ENCODE assay signal across 1 cellular context in genomic region chr16:11612110-11612981, GRCh38.
TF ChIP-seq lines count a peak whose summit lies in the region.

No MANE protein-coding gene starts in this region.

TF ChIP-seq in K562, 482 proteins besides CTCF, POLR2A, EP300 and RAD21 (continued from another document and continues in another):
- TF ChIP-seq, protein P1, sequence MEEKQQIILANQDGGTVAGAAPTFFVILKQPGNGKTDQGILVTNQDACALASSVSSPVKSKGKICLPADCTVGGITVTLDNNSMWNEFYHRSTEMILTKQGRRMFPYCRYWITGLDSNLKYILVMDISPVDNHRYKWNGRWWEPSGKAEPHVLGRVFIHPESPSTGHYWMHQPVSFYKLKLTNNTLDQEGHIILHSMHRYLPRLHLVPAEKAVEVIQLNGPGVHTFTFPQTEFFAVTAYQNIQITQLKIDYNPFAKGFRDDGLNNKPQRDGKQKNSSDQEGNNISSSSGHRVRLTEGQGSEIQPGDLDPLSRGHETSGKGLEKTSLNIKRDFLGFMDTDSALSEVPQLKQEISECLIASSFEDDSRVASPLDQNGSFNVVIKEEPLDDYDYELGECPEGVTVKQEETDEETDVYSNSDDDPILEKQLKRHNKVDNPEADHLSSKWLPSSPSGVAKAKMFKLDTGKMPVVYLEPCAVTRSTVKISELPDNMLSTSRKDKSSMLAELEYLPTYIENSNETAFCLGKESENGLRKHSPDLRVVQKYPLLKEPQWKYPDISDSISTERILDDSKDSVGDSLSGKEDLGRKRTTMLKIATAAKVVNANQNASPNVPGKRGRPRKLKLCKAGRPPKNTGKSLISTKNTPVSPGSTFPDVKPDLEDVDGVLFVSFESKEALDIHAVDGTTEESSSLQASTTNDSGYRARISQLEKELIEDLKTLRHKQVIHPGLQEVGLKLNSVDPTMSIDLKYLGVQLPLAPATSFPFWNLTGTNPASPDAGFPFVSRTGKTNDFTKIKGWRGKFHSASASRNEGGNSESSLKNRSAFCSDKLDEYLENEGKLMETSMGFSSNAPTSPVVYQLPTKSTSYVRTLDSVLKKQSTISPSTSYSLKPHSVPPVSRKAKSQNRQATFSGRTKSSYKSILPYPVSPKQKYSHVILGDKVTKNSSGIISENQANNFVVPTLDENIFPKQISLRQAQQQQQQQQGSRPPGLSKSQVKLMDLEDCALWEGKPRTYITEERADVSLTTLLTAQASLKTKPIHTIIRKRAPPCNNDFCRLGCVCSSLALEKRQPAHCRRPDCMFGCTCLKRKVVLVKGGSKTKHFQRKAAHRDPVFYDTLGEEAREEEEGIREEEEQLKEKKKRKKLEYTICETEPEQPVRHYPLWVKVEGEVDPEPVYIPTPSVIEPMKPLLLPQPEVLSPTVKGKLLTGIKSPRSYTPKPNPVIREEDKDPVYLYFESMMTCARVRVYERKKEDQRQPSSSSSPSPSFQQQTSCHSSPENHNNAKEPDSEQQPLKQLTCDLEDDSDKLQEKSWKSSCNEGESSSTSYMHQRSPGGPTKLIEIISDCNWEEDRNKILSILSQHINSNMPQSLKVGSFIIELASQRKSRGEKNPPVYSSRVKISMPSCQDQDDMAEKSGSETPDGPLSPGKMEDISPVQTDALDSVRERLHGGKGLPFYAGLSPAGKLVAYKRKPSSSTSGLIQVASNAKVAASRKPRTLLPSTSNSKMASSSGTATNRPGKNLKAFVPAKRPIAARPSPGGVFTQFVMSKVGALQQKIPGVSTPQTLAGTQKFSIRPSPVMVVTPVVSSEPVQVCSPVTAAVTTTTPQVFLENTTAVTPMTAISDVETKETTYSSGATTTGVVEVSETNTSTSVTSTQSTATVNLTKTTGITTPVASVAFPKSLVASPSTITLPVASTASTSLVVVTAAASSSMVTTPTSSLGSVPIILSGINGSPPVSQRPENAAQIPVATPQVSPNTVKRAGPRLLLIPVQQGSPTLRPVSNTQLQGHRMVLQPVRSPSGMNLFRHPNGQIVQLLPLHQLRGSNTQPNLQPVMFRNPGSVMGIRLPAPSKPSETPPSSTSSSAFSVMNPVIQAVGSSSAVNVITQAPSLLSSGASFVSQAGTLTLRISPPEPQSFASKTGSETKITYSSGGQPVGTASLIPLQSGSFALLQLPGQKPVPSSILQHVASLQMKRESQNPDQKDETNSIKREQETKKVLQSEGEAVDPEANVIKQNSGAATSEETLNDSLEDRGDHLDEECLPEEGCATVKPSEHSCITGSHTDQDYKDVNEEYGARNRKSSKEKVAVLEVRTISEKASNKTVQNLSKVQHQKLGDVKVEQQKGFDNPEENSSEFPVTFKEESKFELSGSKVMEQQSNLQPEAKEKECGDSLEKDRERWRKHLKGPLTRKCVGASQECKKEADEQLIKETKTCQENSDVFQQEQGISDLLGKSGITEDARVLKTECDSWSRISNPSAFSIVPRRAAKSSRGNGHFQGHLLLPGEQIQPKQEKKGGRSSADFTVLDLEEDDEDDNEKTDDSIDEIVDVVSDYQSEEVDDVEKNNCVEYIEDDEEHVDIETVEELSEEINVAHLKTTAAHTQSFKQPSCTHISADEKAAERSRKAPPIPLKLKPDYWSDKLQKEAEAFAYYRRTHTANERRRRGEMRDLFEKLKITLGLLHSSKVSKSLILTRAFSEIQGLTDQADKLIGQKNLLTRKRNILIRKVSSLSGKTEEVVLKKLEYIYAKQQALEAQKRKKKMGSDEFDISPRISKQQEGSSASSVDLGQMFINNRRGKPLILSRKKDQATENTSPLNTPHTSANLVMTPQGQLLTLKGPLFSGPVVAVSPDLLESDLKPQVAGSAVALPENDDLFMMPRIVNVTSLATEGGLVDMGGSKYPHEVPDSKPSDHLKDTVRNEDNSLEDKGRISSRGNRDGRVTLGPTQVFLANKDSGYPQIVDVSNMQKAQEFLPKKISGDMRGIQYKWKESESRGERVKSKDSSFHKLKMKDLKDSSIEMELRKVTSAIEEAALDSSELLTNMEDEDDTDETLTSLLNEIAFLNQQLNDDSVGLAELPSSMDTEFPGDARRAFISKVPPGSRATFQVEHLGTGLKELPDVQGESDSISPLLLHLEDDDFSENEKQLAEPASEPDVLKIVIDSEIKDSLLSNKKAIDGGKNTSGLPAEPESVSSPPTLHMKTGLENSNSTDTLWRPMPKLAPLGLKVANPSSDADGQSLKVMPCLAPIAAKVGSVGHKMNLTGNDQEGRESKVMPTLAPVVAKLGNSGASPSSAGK (IDR thresholded peaks at IDR 0.05), result peak; percentile 98
- TF ChIP-seq ZC3H4 (CRISPR knock-in tag; IDR thresholded peaks at IDR 0.05; ENCODE audit: borderline replicate concordance) (no peak), EP400 (IDR thresholded peaks at IDR 0.05) (peak; percentile 45), NRF1 (conservative IDR thresholded peaks at IDR 0.05 in 1 of 2, IDR thresholded peaks at IDR 0.05 in 1 of 2) (0 out of 4 replicates have a peak, but pooled peaks of 1 of the 2 experiments have one; percentile 7), HIVEP1 (CRISPR knock-in tag; IDR thresholded peaks at IDR 0.05) (peak; percentile 64; the same call in 1 of the 2 replicates), ARNT (IDR thresholded peaks at IDR 0.05) (no peak), RBM39 (optimal IDR thresholded peaks at IDR 0.05; ENCODE audit: low read depth, low read length) (no peak), SMARCE1 (IDR thresholded peaks at IDR 0.05) (peak; percentile 54; the same call in 1 of the 2 replicates), BRD9 (IDR thresholded peaks at IDR 0.05; ENCODE audit: low read depth, partially characterized antibody) (no peak), MCM5 (IDR thresholded peaks at IDR 0.05; ENCODE audit: low read depth) (no peak), CREM (IDR thresholded peaks at IDR 0.05; ENCODE audit: low read depth) (peak; percentile 58), ZNF717 (CRISPR knock-in tag; IDR thresholded peaks at IDR 0.05) (no peak), SRSF9 (IDR thresholded peaks at IDR 0.05; ENCODE audit: borderline replicate concordance, low read depth, low read length) (no peak), ZNF668 (CRISPR knock-in tag; IDR thresholded peaks at IDR 0.05) (no peak), ELF1 (tag; IDR thresholded peaks at IDR 0.05) (no peak), CHD4 (IDR thresholded peaks at IDR 0.05; ENCODE audit: insufficient read depth, insufficient replicate concordance, low read depth, low read length, poor library complexity, severe bottlenecking) (no peak), ZNF766 (CRISPR knock-in tag; conservative IDR thresholded peaks at IDR 0.05) (peak; percentile 85), CCAR2 (IDR thresholded peaks at IDR 0.05; ENCODE audit: low read depth, low read length) (no peak), FOXK1 (CRISPR knock-in tag; IDR thresholded peaks at IDR 0.05; ENCODE audit: borderline replicate concordance) (peak; percentile 86; the same call in 1 of the 2 replicates), JUN (IDR thresholded peaks at IDR 0.05; ENCODE audit: borderline replicate concordance, low read depth, low read length) (peak; percentile 63; the same call in 1 of the 2 replicates), JUN (CRISPR knock-in tag; IDR thresholded peaks at IDR 0.05; ENCODE audit: borderline replicate concordance) (no peak), LARP7 (IDR thresholded peaks at IDR 0.05) (no peak), CCNT2 (IDR thresholded peaks at IDR 0.05; ENCODE audit: borderline replicate concordance, extremely low read depth, insufficient read length, low read depth, low read length) (peak; percentile 93), NFXL1 (CRISPR knock-in tag; IDR thresholded peaks at IDR 0.05) (no peak), DNMT1 (IDR thresholded peaks at IDR 0.05) (no peak), BACH1 (tag; IDR thresholded peaks at IDR 0.05) (no peak), ZNF146 (CRISPR knock-in tag; IDR thresholded peaks at IDR 0.05; ENCODE audit: unreplicated experiment) (no peak), ZNF253 (CRISPR knock-in tag; conservative IDR thresholded peaks at IDR 0.05) (no peak)
- TF ChIP-seq, protein P2, sequence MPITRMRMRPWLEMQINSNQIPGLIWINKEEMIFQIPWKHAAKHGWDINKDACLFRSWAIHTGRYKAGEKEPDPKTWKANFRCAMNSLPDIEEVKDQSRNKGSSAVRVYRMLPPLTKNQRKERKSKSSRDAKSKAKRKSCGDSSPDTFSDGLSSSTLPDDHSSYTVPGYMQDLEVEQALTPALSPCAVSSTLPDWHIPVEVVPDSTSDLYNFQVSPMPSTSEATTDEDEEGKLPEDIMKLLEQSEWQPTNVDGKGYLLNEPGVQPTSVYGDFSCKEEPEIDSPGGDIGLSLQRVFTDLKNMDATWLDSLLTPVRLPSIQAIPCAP (CRISPR knock-in tag; IDR thresholded peaks at IDR 0.05; ENCODE audit: borderline replicate concordance), result no peak
- TF ChIP-seq, protein P3, sequence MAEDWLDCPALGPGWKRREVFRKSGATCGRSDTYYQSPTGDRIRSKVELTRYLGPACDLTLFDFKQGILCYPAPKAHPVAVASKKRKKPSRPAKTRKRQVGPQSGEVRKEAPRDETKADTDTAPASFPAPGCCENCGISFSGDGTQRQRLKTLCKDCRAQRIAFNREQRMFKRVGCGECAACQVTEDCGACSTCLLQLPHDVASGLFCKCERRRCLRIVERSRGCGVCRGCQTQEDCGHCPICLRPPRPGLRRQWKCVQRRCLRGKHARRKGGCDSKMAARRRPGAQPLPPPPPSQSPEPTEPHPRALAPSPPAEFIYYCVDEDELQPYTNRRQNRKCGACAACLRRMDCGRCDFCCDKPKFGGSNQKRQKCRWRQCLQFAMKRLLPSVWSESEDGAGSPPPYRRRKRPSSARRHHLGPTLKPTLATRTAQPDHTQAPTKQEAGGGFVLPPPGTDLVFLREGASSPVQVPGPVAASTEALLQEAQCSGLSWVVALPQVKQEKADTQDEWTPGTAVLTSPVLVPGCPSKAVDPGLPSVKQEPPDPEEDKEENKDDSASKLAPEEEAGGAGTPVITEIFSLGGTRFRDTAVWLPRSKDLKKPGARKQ (CRISPR knock-in tag; IDR thresholded peaks at IDR 0.05), result no peak
- TF ChIP-seq, protein P4, sequence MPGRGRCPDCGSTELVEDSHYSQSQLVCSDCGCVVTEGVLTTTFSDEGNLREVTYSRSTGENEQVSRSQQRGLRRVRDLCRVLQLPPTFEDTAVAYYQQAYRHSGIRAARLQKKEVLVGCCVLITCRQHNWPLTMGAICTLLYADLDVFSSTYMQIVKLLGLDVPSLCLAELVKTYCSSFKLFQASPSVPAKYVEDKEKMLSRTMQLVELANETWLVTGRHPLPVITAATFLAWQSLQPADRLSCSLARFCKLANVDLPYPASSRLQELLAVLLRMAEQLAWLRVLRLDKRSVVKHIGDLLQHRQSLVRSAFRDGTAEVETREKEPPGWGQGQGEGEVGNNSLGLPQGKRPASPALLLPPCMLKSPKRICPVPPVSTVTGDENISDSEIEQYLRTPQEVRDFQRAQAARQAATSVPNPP (IDR thresholded peaks at IDR 0.05; ENCODE audit: borderline replicate concordance, insufficient read depth, insufficient read length), result no peak
- TF ChIP-seq, protein P5, sequence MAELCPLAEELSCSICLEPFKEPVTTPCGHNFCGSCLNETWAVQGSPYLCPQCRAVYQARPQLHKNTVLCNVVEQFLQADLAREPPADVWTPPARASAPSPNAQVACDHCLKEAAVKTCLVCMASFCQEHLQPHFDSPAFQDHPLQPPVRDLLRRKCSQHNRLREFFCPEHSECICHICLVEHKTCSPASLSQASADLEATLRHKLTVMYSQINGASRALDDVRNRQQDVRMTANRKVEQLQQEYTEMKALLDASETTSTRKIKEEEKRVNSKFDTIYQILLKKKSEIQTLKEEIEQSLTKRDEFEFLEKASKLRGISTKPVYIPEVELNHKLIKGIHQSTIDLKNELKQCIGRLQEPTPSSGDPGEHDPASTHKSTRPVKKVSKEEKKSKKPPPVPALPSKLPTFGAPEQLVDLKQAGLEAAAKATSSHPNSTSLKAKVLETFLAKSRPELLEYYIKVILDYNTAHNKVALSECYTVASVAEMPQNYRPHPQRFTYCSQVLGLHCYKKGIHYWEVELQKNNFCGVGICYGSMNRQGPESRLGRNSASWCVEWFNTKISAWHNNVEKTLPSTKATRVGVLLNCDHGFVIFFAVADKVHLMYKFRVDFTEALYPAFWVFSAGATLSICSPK (IDR thresholded peaks at IDR 0.05; ENCODE audit: borderline replicate concordance), result no peak
- TF ChIP-seq, protein P6, sequence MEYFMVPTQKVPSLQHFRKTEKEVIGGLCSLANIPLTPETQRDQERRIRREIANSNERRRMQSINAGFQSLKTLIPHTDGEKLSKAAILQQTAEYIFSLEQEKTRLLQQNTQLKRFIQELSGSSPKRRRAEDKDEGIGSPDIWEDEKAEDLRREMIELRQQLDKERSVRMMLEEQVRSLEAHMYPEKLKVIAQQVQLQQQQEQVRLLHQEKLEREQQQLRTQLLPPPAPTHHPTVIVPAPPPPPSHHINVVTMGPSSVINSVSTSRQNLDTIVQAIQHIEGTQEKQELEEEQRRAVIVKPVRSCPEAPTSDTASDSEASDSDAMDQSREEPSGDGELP (CRISPR knock-in tag; IDR thresholded peaks at IDR 0.05; ENCODE audit: borderline replicate concordance), result peak; percentile 71; the same call in 1 of the 2 replicates
- TF ChIP-seq, protein P7, sequence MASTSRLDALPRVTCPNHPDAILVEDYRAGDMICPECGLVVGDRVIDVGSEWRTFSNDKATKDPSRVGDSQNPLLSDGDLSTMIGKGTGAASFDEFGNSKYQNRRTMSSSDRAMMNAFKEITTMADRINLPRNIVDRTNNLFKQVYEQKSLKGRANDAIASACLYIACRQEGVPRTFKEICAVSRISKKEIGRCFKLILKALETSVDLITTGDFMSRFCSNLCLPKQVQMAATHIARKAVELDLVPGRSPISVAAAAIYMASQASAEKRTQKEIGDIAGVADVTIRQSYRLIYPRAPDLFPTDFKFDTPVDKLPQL (IDR thresholded peaks at IDR 0.05; ENCODE audit: extremely low read depth, insufficient read length), result no peak
- TF ChIP-seq, protein P8, sequence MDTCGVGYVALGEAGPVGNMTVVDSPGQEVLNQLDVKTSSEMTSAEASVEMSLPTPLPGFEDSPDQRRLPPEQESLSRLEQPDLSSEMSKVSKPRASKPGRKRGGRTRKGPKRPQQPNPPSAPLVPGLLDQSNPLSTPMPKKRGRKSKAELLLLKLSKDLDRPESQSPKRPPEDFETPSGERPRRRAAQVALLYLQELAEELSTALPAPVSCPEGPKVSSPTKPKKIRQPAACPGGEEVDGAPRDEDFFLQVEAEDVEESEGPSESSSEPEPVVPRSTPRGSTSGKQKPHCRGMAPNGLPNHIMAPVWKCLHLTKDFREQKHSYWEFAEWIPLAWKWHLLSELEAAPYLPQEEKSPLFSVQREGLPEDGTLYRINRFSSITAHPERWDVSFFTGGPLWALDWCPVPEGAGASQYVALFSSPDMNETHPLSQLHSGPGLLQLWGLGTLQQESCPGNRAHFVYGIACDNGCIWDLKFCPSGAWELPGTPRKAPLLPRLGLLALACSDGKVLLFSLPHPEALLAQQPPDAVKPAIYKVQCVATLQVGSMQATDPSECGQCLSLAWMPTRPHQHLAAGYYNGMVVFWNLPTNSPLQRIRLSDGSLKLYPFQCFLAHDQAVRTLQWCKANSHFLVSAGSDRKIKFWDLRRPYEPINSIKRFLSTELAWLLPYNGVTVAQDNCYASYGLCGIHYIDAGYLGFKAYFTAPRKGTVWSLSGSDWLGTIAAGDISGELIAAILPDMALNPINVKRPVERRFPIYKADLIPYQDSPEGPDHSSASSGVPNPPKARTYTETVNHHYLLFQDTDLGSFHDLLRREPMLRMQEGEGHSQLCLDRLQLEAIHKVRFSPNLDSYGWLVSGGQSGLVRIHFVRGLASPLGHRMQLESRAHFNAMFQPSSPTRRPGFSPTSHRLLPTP (IDR thresholded peaks at IDR 0.05; ENCODE audit: borderline replicate concordance, extremely low read depth, insufficient read length), result no peak
- TF ChIP-seq, protein P9, sequence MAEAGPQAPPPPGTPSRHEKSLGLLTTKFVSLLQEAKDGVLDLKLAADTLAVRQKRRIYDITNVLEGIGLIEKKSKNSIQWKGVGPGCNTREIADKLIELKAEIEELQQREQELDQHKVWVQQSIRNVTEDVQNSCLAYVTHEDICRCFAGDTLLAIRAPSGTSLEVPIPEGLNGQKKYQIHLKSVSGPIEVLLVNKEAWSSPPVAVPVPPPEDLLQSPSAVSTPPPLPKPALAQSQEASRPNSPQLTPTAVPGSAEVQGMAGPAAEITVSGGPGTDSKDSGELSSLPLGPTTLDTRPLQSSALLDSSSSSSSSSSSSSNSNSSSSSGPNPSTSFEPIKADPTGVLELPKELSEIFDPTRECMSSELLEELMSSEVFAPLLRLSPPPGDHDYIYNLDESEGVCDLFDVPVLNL (CRISPR knock-in tag; IDR thresholded peaks at IDR 0.05; ENCODE audit: low read depth), result no peak
